15 cellular contexts compared by ENCODE assay signal in the genomic region with DNA sequence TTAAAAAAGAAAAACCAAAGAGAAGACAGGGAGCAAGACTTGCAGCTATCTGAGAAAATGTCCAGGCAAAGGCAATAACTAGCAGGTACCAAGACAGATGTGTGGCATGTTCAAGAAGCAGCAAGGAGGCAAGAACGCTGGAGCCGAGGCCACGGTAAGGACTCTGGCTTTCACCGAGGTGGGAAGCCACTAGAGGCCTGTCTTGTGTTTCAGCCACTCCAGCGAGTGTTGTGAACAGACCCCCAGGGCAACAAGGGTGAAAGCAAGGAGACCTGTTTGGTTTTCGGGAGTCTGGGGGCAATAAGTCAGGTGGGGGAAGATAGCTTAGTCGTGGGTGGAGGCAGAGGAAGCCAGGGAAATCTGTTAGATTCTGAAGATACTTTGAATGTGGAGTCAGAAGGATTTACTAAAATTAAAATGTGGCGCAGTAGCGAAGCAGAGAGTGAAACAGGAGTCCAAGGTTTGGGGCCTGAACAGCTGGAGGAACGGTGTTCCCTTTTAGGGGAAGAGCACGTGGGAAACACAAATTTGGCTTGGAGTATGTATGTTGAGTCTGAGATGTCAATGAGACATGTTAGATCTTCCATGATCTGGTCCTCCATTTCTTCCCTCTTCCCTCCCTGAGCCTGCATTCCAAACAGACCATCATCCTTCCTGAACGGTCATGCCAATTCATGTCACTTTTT. TPM values are rescaled to one million over a fixed set of nuclear protein-coding genes. Genes with fewer than 3 reads are reported as not detected.
A peak's percentile ranks its signal among the peaks of the same experiment; 100 is the strongest.
DNase-seq lines count a peak whose midpoint lies in the region; ATAC-seq and TF ChIP-seq lines count a peak whose summit lies in the region.
"Had no signal": no experiment of that assay in that cellular context is flagged by ENCODE, and none has a peak within 500 bp of the region (broad histone marks: within the 10 kb centered on the region; RNA-seq: fewer than 3 reads in every experiment).

No MANE protein-coding gene starts in this region.

- CTCF ChIA-PET in MCF 10A (lab: Yijun Ruan, JAX), result interaction anchor here (1.0 to 1.2 kb wide), 2 partner anchors 99 to 290 kb away, joined by 3 read pairs; no protein-coding TSS in a partner anchor

- BruUV-seq in MCF 10A (replicated peaks; lab: Mats Ljungman, UMichigan), result no TSS peak

- TF ChIP-seq CTCF in MCF 10A (IDR thresholded peaks at IDR 0.05; ENCODE audit: unreplicated experiment) (no peak), breast epithelium (IDR thresholded peaks at IDR 0.05) (no peak)

- ATAC-seq in activated naive CD8-positive, alpha-beta T cell treated with anti-CD3 and anti-CD28 coated beads, Interleukin-2, amount 50 U/mL, for 24 hours, result no peak
- ATAC-seq in naive thymus-derived CD8-positive, alpha-beta T cell, result no peak
- ATAC-seq in HG03342 (IDR thresholded peaks at IDR 0.05; ENCODE audit: unreplicated experiment), result no peak
- no peak for ATAC-seq in HG03045 (IDR thresholded peaks at IDR 0.05; ENCODE audit: unreplicated experiment)
- ATAC-seq in GM18502 (IDR thresholded peaks at IDR 0.05; ENCODE audit: poor library complexity, unreplicated experiment), result no peak
- ATAC-seq: activated CD4-positive, CD25-positive, alpha-beta regulatory T cell treated with anti-CD3 and anti-CD28 coated beads, Interleukin-2, amount 50 U/mL, for 24 hours; left ventricle myocardium superior had no signal

- intact Hi-C loops in MCF 10A (cut with micrococcal nuclease) (no loop called here), breast epithelium (cut with DNase I; ENCODE audit: low total_unique reads) (no loop called here)

- H3K4me1 Mint-ChIP-seq in MCF 10A (ENCODE audit: insufficient read depth, unreplicated experiment), result peaks cover 39% of the 10 kb centered on the region
- peaks cover 88% of the 10 kb centered on the region for H3K4me1 Mint-ChIP-seq in activated naive CD8-positive, alpha-beta T cell treated with anti-CD3 and anti-CD28 coated beads, Interleukin-2, amount 50 U/mL, for 24 hours
- H3K4me1 Mint-ChIP-seq in naive thymus-derived CD8-positive, alpha-beta T cell, result peaks cover 67 to 95% (median 88%) of the 10 kb centered on the region in 4 donors

- no peak for TF ChIP-seq POLR2A in breast epithelium (IDR thresholded peaks at IDR 0.05)

- peak overlapping the region; percentile 42 for H3K27ac Mint-ChIP-seq in MCF 10A (ENCODE audit: low read depth, unreplicated experiment)
- peak overlapping the region; percentile 75 for H3K27ac Mint-ChIP-seq in activated naive CD8-positive, alpha-beta T cell treated with anti-CD3 and anti-CD28 coated beads, Interleukin-2, amount 50 U/mL, for 24 hours
- H3K27ac Mint-ChIP-seq in naive thymus-derived CD8-positive, alpha-beta T cell, result peak overlapping the region; percentile 19 to 97 (median 75)

- no peaks in the 10 kb centered on the region for H3K36me3 ChIP-seq in breast epithelium

- H3K9me3 ChIP-seq in breast epithelium, result no peaks in the 10 kb centered on the region
- H3K9me3 ChIP-seq: SJCRH30 had no signal

- H3K9me3 Mint-ChIP-seq in MCF 10A (ENCODE audit: unreplicated experiment), result no peaks in the 10 kb centered on the region
- H3K9me3 Mint-ChIP-seq in activated naive CD8-positive, alpha-beta T cell treated with anti-CD3 and anti-CD28 coated beads, Interleukin-2, amount 50 U/mL, for 24 hours, result no peaks in the 10 kb centered on the region
- no peaks in the 10 kb centered on the region for H3K9me3 Mint-ChIP-seq in naive thymus-derived CD8-positive, alpha-beta T cell

- no peak overlapping the region for H3K27ac ChIP-seq in breast epithelium
- H3K27ac ChIP-seq: SJCRH30 had no signal

- no peaks in the 10 kb centered on the region for H3K27me3 Mint-ChIP-seq in MCF 10A (ENCODE audit: insufficient read depth, unreplicated experiment)
- no peaks in the 10 kb centered on the region for H3K27me3 Mint-ChIP-seq in activated naive CD8-positive, alpha-beta T cell treated with anti-CD3 and anti-CD28 coated beads, Interleukin-2, amount 50 U/mL, for 24 hours
- H3K27me3 Mint-ChIP-seq in naive thymus-derived CD8-positive, alpha-beta T cell, result no peaks in the 10 kb centered on the region

- H3K4me3 ChIP-seq in breast epithelium, result no peak overlapping the region
- H3K4me3 ChIP-seq: SJCRH30 had no signal

- POLR2A ChIA-PET in MCF 10A (lab: Yijun Ruan, JAX), result interaction anchor here (0.6 kb wide), 1 partner anchor 1500 kb away, joined by 3 read pairs; no protein-coding TSS in a partner anchor
- POLR2A ChIA-PET in naive thymus-derived CD8-positive, alpha-beta T cell (lab: Charles Lee), result interaction anchor here (1.1 to 20.5 kb wide), 3 partner anchors 9 to 17 kb away, joined by 3 to 349 read pairs (median 3); no protein-coding TSS in a partner anchor

- DNase-seq in MCF 10A (ENCODE audit: unreplicated experiment) (no peak), breast epithelium (ENCODE audit: low spot score in 2 of 2) (no peak), occipital lobe (lab: John Stamatoyannopoulos, UW) (no peak)
- DNase-seq in activated naive CD8-positive, alpha-beta T cell treated with anti-CD3 and anti-CD28 coated beads, Interleukin-2, amount 50 U/mL, for 24 hours, result no peak
- no peak for DNase-seq in naive thymus-derived CD8-positive, alpha-beta T cell
- DNase-seq: AML-193, amygdala, left ventricle myocardium superior, NCI-H1092 treated with DMSO at 0.1 percent for 48 hours, NCI-H510A treated with DMSO at 0.1 percent for 48 hours, SJCRH30 had no signal

- H3K4me3 Mint-ChIP-seq in MCF 10A (ENCODE audit: unreplicated experiment), result no peak overlapping the region
- peak overlapping the region; percentile 95 for H3K4me3 Mint-ChIP-seq in activated naive CD8-positive, alpha-beta T cell treated with anti-CD3 and anti-CD28 coated beads, Interleukin-2, amount 50 U/mL, for 24 hours
- peak overlapping the region; percentile 54 to 98 (median 94) for H3K4me3 Mint-ChIP-seq in naive thymus-derived CD8-positive, alpha-beta T cell

- H3K27me3 ChIP-seq in breast epithelium, result no peaks in the 10 kb centered on the region
- H3K27me3 ChIP-seq: SJCRH30 had no signal

- H3K4me1 ChIP-seq in breast epithelium, result peaks cover 8 to 21% of the 10 kb centered on the region in 2 donors

- peaks cover 71% of the 10 kb centered on the region for H3K36me3 Mint-ChIP-seq in MCF 10A (ENCODE audit: insufficient read depth, unreplicated experiment)
- H3K36me3 Mint-ChIP-seq in activated naive CD8-positive, alpha-beta T cell treated with anti-CD3 and anti-CD28 coated beads, Interleukin-2, amount 50 U/mL, for 24 hours (ENCODE audit: low read depth), result peaks cover 65% of the 10 kb centered on the region
- H3K36me3 Mint-ChIP-seq in naive thymus-derived CD8-positive, alpha-beta T cell, result peaks cover 8 to 70% (median 24%) of the 10 kb centered on the region in 3 donors

RNA-seq across cellular contexts. Expression of a gene that starts 3.1 kb away (rescaled TPM):
- total RNA-seq in MCF 10A (2022) (240 and 246 TPM in 2 replicates), breast epithelium (100 to 1,000 TPM in 2 of 3 donors, 10 to 100 TPM in 1; 93.9 to 142 (median 127) TPM), occipital lobe (75.5 TPM)
- total RNA-seq in naive thymus-derived CD8-positive, alpha-beta T cell, result 100 to 1,000 TPM; 295 to 300 TPM
- polyA plus RNA-seq in naive thymus-derived CD8-positive, alpha-beta T cell, result 100 to 1,000 TPM; 304 to 378 (median 322) TPM
